ENCODE assay signal across 8 cellular contexts in genomic region chr1:91018006-91018405, GRCh38. TPM values are rescaled to one million over a fixed set of nuclear protein-coding genes. Genes with fewer than 3 reads are reported as not detected.
A peak's percentile ranks its signal among the peaks of the same experiment; 100 is the strongest.
DNase-seq lines count a peak whose midpoint lies in the region; ATAC-seq and TF ChIP-seq lines count a peak whose summit lies in the region.

No MANE protein-coding gene starts in this region.

- no peak overlapping the region for H3K4me2 ChIP-seq in osteoblast (ENCODE audit: insufficient read depth, low read length)

- DNase-seq in T-helper 1 cell (no peak), NCI-H446 treated with DMSO at 0.1 percent for 48 hours (lab: John Stamatoyannopoulos, UW) (peak; percentile 23), coronary artery (ENCODE audit: low spot score) (no peak), osteoblast (ENCODE audit: insufficient read length, low spot score, missing footprints) (peak; percentile 65), NCI-H748 treated with DMSO at 0.1 percent for 48 hours (lab: John Stamatoyannopoulos, UW) (no peak)
- no peak for DNase-seq in activated effector memory CD4-positive, alpha-beta T cell treated with Interleukin-2 at 50 U/mL for 16 hours

- peaks cover 3% of the 10 kb centered on the region for H3K36me3 ChIP-seq in osteoblast (ENCODE audit: insufficient read depth, low read length)

- H3K4me3 Mint-ChIP-seq in T-helper 1 cell treated with Interleukin-12 subunit alpha and Interleukin-12 subunit beta and Interleukin-4 antibody, amounts not matched to agents 30 μg/mL and 1 μg/mL, for 36 hours, result no peak overlapping the region

- no peaks in the 10 kb centered on the region for H3K9me3 ChIP-seq in osteoblast (ENCODE audit: low read depth, low read length)

- H3K79me2 ChIP-seq in osteoblast (ENCODE audit: insufficient read depth, low read length), result peaks cover 86% of the 10 kb centered on the region

- H3K27ac ChIP-seq in coronary artery (no peak overlapping the region), osteoblast (ENCODE audit: low read depth, low read length) (no peak overlapping the region)

- peaks cover 64% of the 10 kb centered on the region for H4K20me1 ChIP-seq in osteoblast (ENCODE audit: insufficient read depth, low read length)

- H3K27me3 ChIP-seq in osteoblast (ENCODE audit: insufficient read depth, low read length), result no peaks in the 10 kb centered on the region

- TF ChIP-seq CTCF in coronary artery (IDR thresholded peaks at IDR 0.05), result peak; percentile 26
- peak; percentile 39 for TF ChIP-seq CTCF in osteoblast (IDR thresholded peaks at IDR 0.05; ENCODE audit: extremely low read depth, low read depth, low read length)

- H3K4me3 ChIP-seq in coronary artery, result no peak overlapping the region
- no peak overlapping the region for H3K4me3 ChIP-seq in osteoblast (ENCODE audit: insufficient read depth, low read length)

- H3K4me1 Mint-ChIP-seq in T-helper 1 cell treated with Interleukin-12 subunit alpha and Interleukin-12 subunit beta and Interleukin-4 antibody, amounts not matched to agents 30 μg/mL and 1 μg/mL, for 36 hours (ENCODE audit: low read depth), result peaks cover 51% of the 10 kb centered on the region

- peaks cover 17% of the 10 kb centered on the region for H3K4me1 ChIP-seq in osteoblast (ENCODE audit: insufficient read depth, low read length)

- no peak for ATAC-seq in HG03439 (IDR thresholded peaks at IDR 0.05; ENCODE audit: unreplicated experiment)

- no peak overlapping the region for H2AFZ ChIP-seq in osteoblast (ENCODE audit: low read length)

- H3K36me3 Mint-ChIP-seq in T-helper 1 cell treated with Interleukin-12 subunit alpha and Interleukin-12 subunit beta and Interleukin-4 antibody, amounts not matched to agents 30 μg/mL and 1 μg/mL, for 36 hours (ENCODE audit: low read depth), result peaks cover 15% of the 10 kb centered on the region

- H3K27ac Mint-ChIP-seq in T-helper 1 cell treated with Interleukin-12 subunit alpha and Interleukin-12 subunit beta and Interleukin-4 antibody, amounts not matched to agents 30 μg/mL and 1 μg/mL, for 36 hours, result peak overlapping the region; percentile 57

- H3K9me3 Mint-ChIP-seq in T-helper 1 cell treated with Interleukin-12 subunit alpha and Interleukin-12 subunit beta and Interleukin-4 antibody, amounts not matched to agents 30 μg/mL and 1 μg/mL, for 36 hours, result no peaks in the 10 kb centered on the region

- H3K27me3 Mint-ChIP-seq in T-helper 1 cell treated with Interleukin-12 subunit alpha and Interleukin-12 subunit beta and Interleukin-4 antibody, amounts not matched to agents 30 μg/mL and 1 μg/mL, for 36 hours (ENCODE audit: low read depth), result no peaks in the 10 kb centered on the region

RNA-seq across cellular contexts. Expression of gene ZNF644, which starts 3.8 kb away (rescaled TPM):
- total RNA-seq in osteoblast, result 57.5 and 59.5 TPM in 2 replicates

Comparison
In these comparisons a context has a peak if more than half of its experiments do, and no peak if none do; other contexts are left out.
1. DNase-seq: peak in NCI-H446 treated with DMSO at 0.1 percent for 48 hours (single experiment) and osteoblast (single experiment); none in T-helper 1 cell (0 of 5), coronary artery (single experiment), NCI-H748 treated with DMSO at 0.1 percent for 48 hours (single experiment) and activated effector memory CD4-positive, alpha-beta T cell treated with Interleukin-2 at 50 U/mL for 16 hours (single experiment).